Comparison of ENCODE assay signal across 19 cellular contexts in genomic region chr3:116950302-116951055, GRCh38.
A peak's percentile ranks its signal among the peaks of the same experiment; 100 is the strongest.
DNase-seq lines count a peak whose midpoint lies in the region; ATAC-seq and TF ChIP-seq lines count a peak whose summit lies in the region.
"Had no signal": no experiment of that assay in that cellular context is flagged by ENCODE, and none has a peak within 500 bp of the region (broad histone marks: within the 10 kb centered on the region; RNA-seq: fewer than 3 reads in every experiment).

No MANE protein-coding gene starts in this region.

- no peaks in the 10 kb centered on the region for H3K23me2 ChIP-seq in H9 (ENCODE audit: insufficient read length, low read depth, low read length, poor library complexity, severe bottlenecking)

- no CpG with 5 or more reads among the region's 7 CpGs for WGBS in H9 (ENCODE audit: extremely low coverage, insufficient read length, low lambda C conversion rate)
- WGBS in endodermal cell (ENCODE audit: insufficient coverage in 1 of 2, insufficient read length in 1 of 2), 2 experiments: 86 to 89% methylated on average over 4 to 7 of the region's 7 CpGs

- H3K9me3 ChIP-seq in H9 (ENCODE audit: control insufficient read depth, low read depth, low read length): no peaks in the 10 kb centered on the region
- no peaks in the 10 kb centered on the region for H3K9me3 ChIP-seq in endodermal cell (ENCODE audit: control insufficient read depth, low read length)
- H3K9me3 ChIP-seq in neuron (ENCODE audit: low read length): no peaks in the 10 kb centered on the region
- H3K9me3 ChIP-seq in tibial artery: no peaks in the 10 kb centered on the region

- H4K91ac ChIP-seq in H9 (ENCODE audit: insufficient read length, low read depth, low read length): no peak overlapping the region

- H2BK12ac ChIP-seq in H9 (ENCODE audit: insufficient read length, low read depth, low read length): no peak overlapping the region

- H3K9me3 Mint-ChIP-seq in H9 (no peaks in the 10 kb centered on the region), endodermal cell (no peaks in the 10 kb centered on the region), progenitor cell of endocrine pancreas (ENCODE audit: low read depth) (no peaks in the 10 kb centered on the region)

- no peak overlapping the region for H3K4ac ChIP-seq in H9 (ENCODE audit: low read depth, low read length)

- H3K36me3 ChIP-seq in endodermal cell (ENCODE audit: control insufficient read depth, insufficient read depth, low read length) (no peaks in the 10 kb centered on the region), neuron (ENCODE audit: insufficient read depth, low read length) (no peaks in the 10 kb centered on the region), tibial artery (no peaks in the 10 kb centered on the region)

- H3K27me3 ChIP-seq in H9 (ENCODE audit: insufficient read depth, low read length) (no peaks in the 10 kb centered on the region), endodermal cell (ENCODE audit: control insufficient read depth, insufficient read depth, low read length, poor library complexity, severe bottlenecking) (no peaks in the 10 kb centered on the region), neuron (ENCODE audit: insufficient read depth, low read length) (no peaks in the 10 kb centered on the region), tibial artery (no peaks in the 10 kb centered on the region)

- no peak overlapping the region for H3K4me3 Mint-ChIP-seq in H9
- H3K4me3 Mint-ChIP-seq in endodermal cell: no peak overlapping the region
- H3K4me3 Mint-ChIP-seq in progenitor cell of endocrine pancreas (ENCODE audit: low read depth): no peak overlapping the region
- H3K4me3 Mint-ChIP-seq: B cell; CD4-positive, alpha-beta T cell; HFFc6 had no signal

- no peaks in the 10 kb centered on the region for H3K27me3 Mint-ChIP-seq in H9 (ENCODE audit: low read depth)
- no peaks in the 10 kb centered on the region for H3K27me3 Mint-ChIP-seq in endodermal cell (ENCODE audit: insufficient read depth)
- H3K27me3 Mint-ChIP-seq in progenitor cell of endocrine pancreas: no peaks in the 10 kb centered on the region
- H3K27me3 Mint-ChIP-seq: B cell; CD4-positive, alpha-beta T cell had no signal

- H3T11ph ChIP-seq in H9 (ENCODE audit: low read length): no peak overlapping the region

- no peak overlapping the region for H2BK5ac ChIP-seq in H9 (ENCODE audit: insufficient read length, low read length)

- H2BK15ac ChIP-seq in H9 (ENCODE audit: low read depth, low read length): no peak overlapping the region; the same call in 1 of the 2 replicates

- H4K20me1 ChIP-seq in H9 (ENCODE audit: control insufficient read depth, insufficient read depth, insufficient read length): no peaks in the 10 kb centered on the region

- H2BK120ac ChIP-seq in H9 (ENCODE audit: low read depth, low read length, poor library complexity, severe bottlenecking): no peak overlapping the region

- H3K18ac ChIP-seq in H9 (ENCODE audit: insufficient read length, low read depth, low read length): no peak overlapping the region

- H3K36me3 Mint-ChIP-seq in H9 (ENCODE audit: insufficient read depth in 1 of 3, low read depth in 3 of 3) (no peaks in the 10 kb centered on the region), endodermal cell (ENCODE audit: low read depth) (no peaks in the 10 kb centered on the region), progenitor cell of endocrine pancreas (ENCODE audit: insufficient read depth) (no peaks in the 10 kb centered on the region)

- H3K79me2 ChIP-seq in H9 (ENCODE audit: insufficient read depth, low read length): no peaks in the 10 kb centered on the region

- H3K27ac ChIP-seq in H9 (ENCODE audit: insufficient read length, low read depth, low read length) (no peak overlapping the region), endodermal cell (ENCODE audit: low read depth, low read length) (no peak overlapping the region), tibial artery (peak overlapping the region; percentile 25 to 58)
- H3K27ac ChIP-seq: HL-60 had no signal

- H2AK5ac ChIP-seq in H9 (ENCODE audit: insufficient read length, low read length): no peak overlapping the region

- ATAC-seq in omental fat pad (ENCODE audit: low FRiP score): no peak
- ATAC-seq: GM12878 had no signal

- H2AFZ ChIP-seq in H9 (ENCODE audit: low read length): no peak overlapping the region
- peak overlapping the region; percentile 26 for H2AFZ ChIP-seq in neuron (ENCODE audit: low read depth, low read length)

- no peak overlapping the region for H3K14ac ChIP-seq in H9 (ENCODE audit: insufficient read depth, low read length)

- TF ChIP-seq CTCF in H9 (conservative IDR thresholded peaks at IDR 0.05) (no peak), endodermal cell (conservative IDR thresholded peaks at IDR 0.05) (no peak), tibial artery (IDR thresholded peaks at IDR 0.05) (no peak), progenitor cell of endocrine pancreas (IDR thresholded peaks at IDR 0.05; ENCODE audit: unreplicated experiment) (no peak), omental fat pad (IDR thresholded peaks at IDR 0.05) (no peak)

- H3K27ac Mint-ChIP-seq in H9 (peak overlapping the region in 2 of 3 experiments; percentile 4 to 86; a peak in 4 of 7 replicates), endodermal cell (peak overlapping the region; percentile 63), progenitor cell of endocrine pancreas (no peak overlapping the region)
- H3K27ac Mint-ChIP-seq: B cell; CD4-positive, alpha-beta T cell; HFFc6 had no signal

- H3K4me1 ChIP-seq in H9 (ENCODE audit: insufficient read depth, low read length) (no peaks in the 10 kb centered on the region), endodermal cell (ENCODE audit: control insufficient read depth, insufficient read depth, low read length) (peaks cover 13% of the 10 kb centered on the region), neuron (ENCODE audit: insufficient read depth, low read length) (peaks cover 14% of the 10 kb centered on the region), tibial artery (peaks cover 0 to 46% (median 13%) of the 10 kb centered on the region in 4 donors)

- H3K4me1 Mint-ChIP-seq in H9: peaks cover 6 to 13% of the 10 kb centered on the region in 2 experiments
- H3K4me1 Mint-ChIP-seq in endodermal cell: peaks cover 33% of the 10 kb centered on the region
- peaks cover 22% of the 10 kb centered on the region for H3K4me1 Mint-ChIP-seq in progenitor cell of endocrine pancreas (ENCODE audit: low read depth)
- H3K4me1 Mint-ChIP-seq: B cell had no signal

- peak overlapping the region; percentile 13 for H3K4me3 ChIP-seq in endodermal cell (ENCODE audit: low read length)
- no peak overlapping the region for H3K4me3 ChIP-seq in neuron (ENCODE audit: low read length)
- H3K4me3 ChIP-seq in tibial artery: no peak overlapping the region
- H3K4me3 ChIP-seq: GM12878 had no signal

- no peak overlapping the region for H4K8ac ChIP-seq in H9 (replicated peaks; ENCODE audit: insufficient read length, low read depth, low read length)

- H3K23ac ChIP-seq in H9 (ENCODE audit: insufficient read length, low read depth, low read length): no peak overlapping the region

- H3K9ac ChIP-seq in H9 (ENCODE audit: extremely low read depth, insufficient read length, low read length) (no peak overlapping the region), endodermal cell (ENCODE audit: extremely low read depth, low read length, poor library complexity, severe bottlenecking) (no peak overlapping the region)

- H3K4me2 ChIP-seq in H9 (ENCODE audit: insufficient read depth, insufficient read length, low read length): no peak overlapping the region

- DNase-seq in H9 (no peak), endodermal cell (no peak), tibial artery (no peak), hepatic stellate cell (ENCODE audit: low spot score) (no peak), progenitor cell of endocrine pancreas (ENCODE audit: low spot score, unreplicated experiment) (no peak), omental fat pad (ENCODE audit: low spot score) (no peak), NCI-H1417 (lab: John Stamatoyannopoulos, UW) (no peak)
- DNase-seq: ACHN; C1 segment of cervical spinal cord; Calu3; CD4-positive, alpha-beta T cell; DMS79; HCEC 1CT; HFFc6; IMR-90 had no signal

- H4K5ac ChIP-seq in H9 (ENCODE audit: insufficient read length, low read depth, low read length): no peak overlapping the region

- H3K56ac ChIP-seq in H9 (ENCODE audit: insufficient read length, low read depth, low read length): no peak overlapping the region

- H2BK20ac ChIP-seq in H9 (ENCODE audit: low read depth, low read length, poor library complexity, severe bottlenecking): no peak overlapping the region

- no peaks in the 10 kb centered on the region for H3K79me1 ChIP-seq in H9 (ENCODE audit: insufficient read depth, low read depth, low read length, poor library complexity, severe bottlenecking)

- intact Hi-C loops in tibial artery (cut with DNase I; ENCODE audit: low total_unique reads): no loop called here

Comparison
In these comparisons a context has a peak if more than half of its experiments do, and no peak if none do; other contexts are left out.
1. H3K27ac ChIP-seq: peak in tibial artery (2 of 2); none in H9 (single experiment) and endodermal cell (single experiment).